23 cellular contexts compared by ENCODE assay signal in the genomic region with DNA sequence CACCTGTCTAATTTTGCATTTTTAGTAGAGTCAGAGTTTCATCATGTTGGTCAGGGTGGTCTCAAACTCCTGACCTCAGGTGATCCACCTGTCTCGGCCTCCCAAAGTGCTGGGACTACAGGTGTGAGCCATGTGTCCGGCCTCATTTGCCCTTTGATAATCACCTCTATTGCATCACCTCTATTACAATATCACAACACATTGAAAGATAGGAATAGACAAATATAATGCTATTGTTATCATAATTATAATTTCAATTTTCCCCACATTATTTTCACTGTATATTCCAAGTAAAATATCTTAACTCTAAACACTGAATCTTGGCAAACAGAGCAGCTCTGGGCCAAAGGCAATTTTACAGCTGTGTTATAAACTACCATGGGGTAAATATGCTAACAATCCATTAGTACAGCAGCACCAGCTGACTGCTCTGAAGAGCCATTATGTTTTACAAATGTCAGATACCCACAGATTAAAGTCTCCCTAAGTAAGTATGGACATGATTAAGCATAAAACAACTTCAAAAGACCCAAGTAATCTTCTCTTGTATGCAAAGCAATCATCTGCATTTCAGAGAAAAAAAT.
"Had no signal": no experiment of that assay in that cellular context is flagged by ENCODE, and none has a peak within 500 bp of the region (broad histone marks: within the 10 kb centered on the region; RNA-seq: fewer than 3 reads in every experiment).

No MANE protein-coding gene starts in this region.

- H3K4me3 ChIP-seq: adrenal gland, SJSA1 had no signal

- H3K27ac ChIP-seq: adrenal gland, SJSA1 had no signal

- H3K27me3 ChIP-seq: adrenal gland, SJSA1 had no signal

- H3K9me3 ChIP-seq: adrenal gland, SJSA1 had no signal

- ATAC-seq: activated CD8-positive, alpha-beta T cell treated with anti-CD3 and anti-CD28 coated beads, Interleukin-2, amount 10 ng/mL, durations not matched to agents 7 days and 5 days; PC-3; SK-N-SH treated with all-trans-retinoic acid at 6 μM for 48 hours had no signal

- DNase-seq: activated CD4-positive, alpha-beta T cell treated with anti-CD3 and anti-CD28 coated beads for 48 hours; activated CD4-positive, alpha-beta T cell treated with anti-CD3 and anti-CD28 coated beads, Interleukin-2, amount 50 U/mL, for 4 hours; activated CD4-positive, CD25-positive, alpha-beta regulatory T cell treated with anti-CD3 and anti-CD28 coated beads, Interleukin-2, amount 50 U/mL, for 72 hours; activated CD8-positive, alpha-beta memory T cell treated with anti-CD3 and anti-CD28 coated beads, Interleukin-2, amount 50 U/mL, for 48 hours; activated CD8-positive, alpha-beta T cell treated with anti-CD3 and anti-CD28 coated beads, Interleukin-2, amount 10 ng/mL, durations not matched to agents 7 days and 5 days; activated naive CD4-positive, alpha-beta T cell treated with anti-CD3 and anti-CD28 coated beads, Interleukin-2, amount 50 U/mL, for 16 hours; activated naive CD8-positive, alpha-beta T cell treated with anti-CD3 and anti-CD28 coated beads, Interleukin-2, amount 10 ng/mL, durations not matched to agents 7 days and 5 days; activated T-cell treated with anti-CD3 and anti-CD28 coated beads, Interleukin-2, amount 50 U/mL, for 1 hour; adrenal gland; anterior cingulate cortex; cerebellar nuclear complex; KG1; NCI-H1048; NCI-H146; NCI-H187 treated with DMSO at 0.1 percent for 48 hours; NCI-H2081 treated with DMSO at 0.1 percent for 48 hours; NCI-H510A treated with DMSO at 0.1 percent for 48 hours; NCI-H82; PC-3; SHP77; SW 1271 had no signal

- H3K36me3 ChIP-seq: adrenal gland had no signal
